18 cellular contexts compared by ENCODE assay signal in the genomic region with DNA sequence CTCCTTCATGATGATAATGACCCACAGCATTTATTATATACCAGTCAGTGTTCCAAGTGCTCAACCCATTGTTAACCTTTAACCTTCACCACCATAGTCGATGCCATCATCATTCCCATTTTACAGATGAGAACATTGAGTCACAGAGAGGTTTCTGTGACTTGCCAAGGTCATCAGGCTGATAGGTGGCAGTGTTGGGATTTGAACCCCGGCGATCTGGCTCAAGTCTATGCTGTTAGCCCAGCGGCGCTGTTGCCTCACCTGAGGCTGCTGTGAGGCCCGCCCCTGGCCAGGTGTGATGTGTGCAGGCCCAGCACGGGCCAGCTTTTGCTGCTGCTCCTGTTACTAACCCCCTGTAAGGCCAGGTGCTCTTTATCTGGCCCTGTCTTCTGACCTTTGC.
DNase-seq lines count a peak whose midpoint lies in the region; ATAC-seq and TF ChIP-seq lines count a peak whose summit lies in the region.
"Had no signal": no experiment of that assay in that cellular context is flagged by ENCODE, and none has a peak within 500 bp of the region (broad histone marks: within the 10 kb centered on the region; RNA-seq: fewer than 3 reads in every experiment).

No MANE protein-coding gene starts in this region.

- no peaks in the 10 kb centered on the region for H3K9me2 ChIP-seq in OCI-LY7 (ENCODE audit: insufficient read depth, low read length)

- H3K36me3 ChIP-seq in Caco-2 (ENCODE audit: control insufficient read depth, insufficient read depth, low read length) (no peaks in the 10 kb centered on the region), OCI-LY7 (ENCODE audit: insufficient read depth, low read length) (no peaks in the 10 kb centered on the region; the same call in 1 of the 2 replicates)

- POLR2A ChIA-PET in Caco-2 (lab: Charles Lee): interaction anchor here (0.5 kb wide), 1 partner anchor 13 kb away, joined by 3 read pairs; no protein-coding TSS in a partner anchor
- POLR2A ChIA-PET in OCI-LY7 (lab: Charles Lee): interaction anchor here (0.7 to 0.8 kb wide), 2 partner anchors 30 to 1252 kb away, joined by 3 to 8 read pairs; no protein-coding TSS in a partner anchor

- H3K9me3 Mint-ChIP-seq in Caco-2 (ENCODE audit: unreplicated experiment) (no peaks in the 10 kb centered on the region), glutamatergic neuron (ENCODE audit: unreplicated experiment) (peaks cover 1% of the 10 kb centered on the region)
- H3K9me3 Mint-ChIP-seq: CD8-positive, alpha-beta memory T cell; IgD-negative memory B cell had no signal

- peaks cover 16% of the 10 kb centered on the region for H3K36me3 Mint-ChIP-seq in Caco-2 (ENCODE audit: insufficient read depth, unreplicated experiment)
- no peaks in the 10 kb centered on the region for H3K36me3 Mint-ChIP-seq in glutamatergic neuron (ENCODE audit: unreplicated experiment)

- H3K27ac Mint-ChIP-seq in Caco-2 (ENCODE audit: unreplicated experiment): peak overlapping the region; percentile 70
- peak overlapping the region; percentile 33 for H3K27ac Mint-ChIP-seq in glutamatergic neuron (ENCODE audit: unreplicated experiment)
- H3K27ac Mint-ChIP-seq: IgD-negative memory B cell had no signal

- H3K4me3 Mint-ChIP-seq in Caco-2 (ENCODE audit: unreplicated experiment) (no peak overlapping the region), glutamatergic neuron (ENCODE audit: unreplicated experiment) (no peak overlapping the region)
- H3K4me3 Mint-ChIP-seq: CD8-positive, alpha-beta memory T cell had no signal

- H4K20me1 ChIP-seq in OCI-LY7 (ENCODE audit: insufficient read depth, low read length): no peaks in the 10 kb centered on the region

- H3K4me3 ChIP-seq in Caco-2 (ENCODE audit: low read depth, low read length): no peak overlapping the region
- no peak overlapping the region for H3K4me3 ChIP-seq in OCI-LY7 (ENCODE audit: low read depth, low read length, poor library complexity, severe bottlenecking)
- H3K4me3 ChIP-seq: BLaER1 treated with 17β-estradiol and CSF1 and Interleukin-3, amounts not matched to agents 10 nM and 100 nM had no signal

- H3K79me2 ChIP-seq in OCI-LY7 (ENCODE audit: insufficient read depth, low read depth, low read length): no peaks in the 10 kb centered on the region

- no peaks in the 10 kb centered on the region for H3K27me3 Mint-ChIP-seq in Caco-2 (ENCODE audit: insufficient read depth, unreplicated experiment)
- peaks cover 12% of the 10 kb centered on the region for H3K27me3 Mint-ChIP-seq in glutamatergic neuron (ENCODE audit: unreplicated experiment)
- H3K27me3 Mint-ChIP-seq: IgD-negative memory B cell had no signal

- H3K4me1 Mint-ChIP-seq in Caco-2 (ENCODE audit: low read depth, unreplicated experiment) (peaks cover 47% of the 10 kb centered on the region), glutamatergic neuron (ENCODE audit: low read depth, unreplicated experiment) (peaks cover 19% of the 10 kb centered on the region)

- H3K9me3 ChIP-seq in Caco-2 (no peaks in the 10 kb centered on the region), OCI-LY7 (ENCODE audit: low read length) (no peaks in the 10 kb centered on the region)
- H3K9me3 ChIP-seq: BLaER1 treated with 17β-estradiol and CSF1 and Interleukin-3, amounts not matched to agents 10 nM and 100 nM had no signal

- BruUV-seq in Caco-2 (replicated peaks; lab: Mats Ljungman, UMichigan) (no TSS peak), OCI-LY7 (replicated peaks; lab: Mats Ljungman, UMichigan) (no TSS peak)

- ATAC-seq in HG03565 (IDR thresholded peaks at IDR 0.05; ENCODE audit: unreplicated experiment): no peak
- no peak for ATAC-seq in GM18498 (IDR thresholded peaks at IDR 0.05; ENCODE audit: unreplicated experiment)
- no peak for ATAC-seq in GM18909 (IDR thresholded peaks at IDR 0.05; ENCODE audit: poor library complexity, unreplicated experiment)
- no peak for ATAC-seq in left lobe of liver
- ATAC-seq: SK-N-SH treated with all-trans-retinoic acid at 6 μM for 48 hours had no signal

- TF ChIP-seq CTCF in Caco-2 (IDR thresholded peaks at IDR 0.05; ENCODE audit: insufficient read depth in 1 of 2, low read depth in 1 of 2, low read length in 1 of 2, severe bottlenecking in 1 of 2, unreplicated experiment in 1 of 2): no peak
- peak; percentile 35; the same call in 1 of the 2 replicates for TF ChIP-seq CTCF in OCI-LY7 (conservative IDR thresholded peaks at IDR 0.05; ENCODE audit: low read length)
- TF ChIP-seq CTCF in glutamatergic neuron (IDR thresholded peaks at IDR 0.05; ENCODE audit: partially characterized antibody, unreplicated experiment): no peak

- H3K4me1 ChIP-seq in Caco-2 (peaks cover 45% of the 10 kb centered on the region), OCI-LY7 (ENCODE audit: insufficient read depth, low read length, poor library complexity, severe bottlenecking) (peaks cover 12% of the 10 kb centered on the region)

- CTCF ChIA-PET in Caco-2 (lab: Charles Lee) (no interaction called here), OCI-LY7 (lab: Charles Lee; ENCODE audit: unreplicated experiment) (no interaction called here)

- H3K27me3 ChIP-seq in Caco-2 (replicated peaks; ENCODE audit: control insufficient read depth, insufficient read depth, low read length): no peaks in the 10 kb centered on the region

- H2AFZ ChIP-seq in OCI-LY7 (ENCODE audit: low read length): no peak overlapping the region

- intact Hi-C loops in Caco-2 (cut with micrococcal nuclease; ENCODE audit: unreplicated experiment) (no loop called here), OCI-LY7 (cut with micrococcal nuclease; ENCODE audit: unreplicated experiment) (no loop called here), posterior vena cava (cut with DNase I) (no loop called here)

- DNase-seq in Caco-2 (no peak), OCI-LY7 (ENCODE audit: low spot score) (no peak), glutamatergic neuron (no peak), posterior vena cava (ENCODE audit: low spot score) (peak; percentile 44), left lobe of liver (ENCODE audit: low spot score) (no peak)
- DNase-seq: CD8-positive, alpha-beta memory T cell; HCEC 1CT; NCI-H1694 treated with DMSO at 0.1 percent for 48 hours; NCI-H2227 treated with DMSO at 0.1 percent for 48 hours; NCI-H510A treated with DMSO at 0.1 percent for 48 hours; NCI-H774; SIG-M5 had no signal

- H3K27ac ChIP-seq in OCI-LY7 (ENCODE audit: low read depth, low read length, poor library complexity, severe bottlenecking): no peak overlapping the region
- H3K27ac ChIP-seq: BLaER1 treated with 17β-estradiol and CSF1 and Interleukin-3, amounts not matched to agents 10 nM and 100 nM had no signal

- no peak overlapping the region for H3K4me2 ChIP-seq in OCI-LY7 (ENCODE audit: low read length)
